1 cellular context compared by ENCODE assay signal in genomic region chr14:69259176-69259530, GRCh38.
TF ChIP-seq lines count a peak whose summit lies in the region.

No MANE protein-coding gene starts in this region.

TF ChIP-seq in HepG2, 621 proteins besides CTCF, POLR2A, EP300 and RAD21:
- TF ChIP-seq MAFF (IDR thresholded peaks at IDR 0.05; ENCODE audit: low read depth, low read length) (peak; percentile 92), MAFK (conservative IDR thresholded peaks at IDR 0.05 in 1 of 2, IDR thresholded peaks at IDR 0.05 in 1 of 2; ENCODE audit: low read length in 2 of 2) (peak; percentile 92), PHF8 (CRISPR knock-in tag; IDR thresholded peaks at IDR 0.05) (no peak), ZBED4 (CRISPR knock-in tag; IDR thresholded peaks at IDR 0.05; ENCODE audit: borderline replicate concordance) (no peak), SMAD3 (CRISPR knock-in tag; IDR thresholded peaks at IDR 0.05) (no peak), ZNF660 (CRISPR knock-in tag; IDR thresholded peaks at IDR 0.05; ENCODE audit: borderline replicate concordance, low read depth) (no peak)
